ENCODE assay signal across 8 cellular contexts in the genomic region with DNA sequence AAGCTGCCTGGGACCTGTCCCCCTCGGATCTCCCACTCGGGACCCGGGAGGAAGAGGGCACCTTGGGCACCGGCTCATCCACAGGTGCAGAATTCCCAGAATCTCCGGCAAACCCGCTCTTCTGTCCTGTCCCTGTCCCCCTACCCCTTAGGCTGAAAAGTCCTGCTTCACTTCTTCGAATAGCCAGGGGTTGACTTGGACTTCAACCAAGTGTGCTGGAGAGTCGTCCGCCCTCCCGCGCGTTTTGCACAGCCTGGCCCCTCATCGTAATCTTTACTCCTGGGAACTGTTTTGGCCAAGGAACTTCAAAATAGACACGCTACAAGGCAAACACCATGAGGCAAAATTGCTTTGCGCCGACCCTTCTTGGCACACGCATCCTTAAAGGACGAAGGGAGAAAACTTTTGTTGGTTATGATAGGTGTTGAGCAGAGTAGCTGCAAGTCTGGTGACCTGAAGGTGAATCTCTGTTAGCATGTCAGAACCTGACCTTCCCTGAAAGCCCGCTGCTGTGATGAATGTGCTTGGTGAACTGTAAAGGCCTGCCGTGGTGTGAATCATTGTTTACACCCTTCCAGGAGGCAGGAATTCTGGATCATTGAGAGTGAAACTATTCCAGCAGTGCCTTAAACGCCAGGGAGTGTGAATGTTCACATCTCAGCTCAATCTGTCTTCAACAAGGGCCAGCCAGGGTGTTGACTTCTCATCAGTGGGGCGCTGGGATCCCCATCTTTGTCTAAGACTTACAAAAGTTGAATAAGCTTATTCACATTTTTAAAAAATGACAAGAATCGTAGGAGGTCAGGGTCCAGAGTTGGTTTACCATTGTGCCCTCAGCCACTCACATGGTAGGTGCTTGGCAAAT. TPM values are rescaled to one million over a fixed set of nuclear protein-coding genes. Genes with fewer than 3 reads are reported as not detected.
A peak's percentile ranks its signal among the peaks of the same experiment; 100 is the strongest.
DNase-seq lines count a peak whose midpoint lies in the region; ATAC-seq and TF ChIP-seq lines count a peak whose summit lies in the region.

No MANE protein-coding gene starts in this region.

- no peaks in the 10 kb centered on the region for H3K36me3 Mint-ChIP-seq in activated T-cell treated with anti-CD3 and anti-CD28 coated beads, Interleukin-2, amount 50 U/mL, for 24 hours (ENCODE audit: low read depth)

- H3K27me3 Mint-ChIP-seq in activated T-cell treated with anti-CD3 and anti-CD28 coated beads, Interleukin-2, amount 50 U/mL, for 24 hours = peaks cover 58% of the 10 kb centered on the region

- no peak overlapping the region for H3K27ac Mint-ChIP-seq in activated T-cell treated with anti-CD3 and anti-CD28 coated beads, Interleukin-2, amount 50 U/mL, for 24 hours

- peak overlapping the region; percentile 12 to 80 for H3K4me3 ChIP-seq in esophagus (ENCODE audit: low read depth in 1 of 2, low read length in 2 of 2)
- H3K4me3 ChIP-seq in osteoblast (ENCODE audit: insufficient read depth, low read length) = peak overlapping the region; percentile 38

- H3K9me3 ChIP-seq in esophagus (ENCODE audit: control insufficient read depth in 2 of 2, insufficient read depth in 1 of 2, low read depth in 1 of 2, low read length in 1 of 2) (no peaks in the 10 kb centered on the region), osteoblast (ENCODE audit: low read depth, low read length) (no peaks in the 10 kb centered on the region)

- H2AFZ ChIP-seq in osteoblast (ENCODE audit: low read length) = peak overlapping the region; percentile 48

- TF ChIP-seq CTCF in osteoblast (IDR thresholded peaks at IDR 0.05; ENCODE audit: extremely low read depth, low read depth, low read length) = no peak

- H3K4me1 ChIP-seq in esophagus (ENCODE audit: control insufficient read depth in 2 of 2, insufficient read depth in 2 of 2, low read length in 1 of 2) (peaks cover 0 to 9% of the 10 kb centered on the region in 2 donors), osteoblast (ENCODE audit: insufficient read depth, low read length) (peaks cover 7% of the 10 kb centered on the region)

- H3K4me3 Mint-ChIP-seq in activated T-cell treated with anti-CD3 and anti-CD28 coated beads, Interleukin-2, amount 50 U/mL, for 24 hours = peak overlapping the region; percentile 55

- no peak for ATAC-seq in activated CD4-positive, CD25-positive, alpha-beta regulatory T cell treated with anti-CD3 and anti-CD28 coated beads, Interleukin-2, amount 50 U/mL, for 24 hours
- ATAC-seq in GM19397 (IDR thresholded peaks at IDR 0.05; ENCODE audit: unreplicated experiment) = no peak
- no peak for ATAC-seq in GM19351 (IDR thresholded peaks at IDR 0.05; ENCODE audit: unreplicated experiment)

- peaks cover 9% of the 10 kb centered on the region for H3K9me3 Mint-ChIP-seq in activated T-cell treated with anti-CD3 and anti-CD28 coated beads, Interleukin-2, amount 50 U/mL, for 24 hours

- no peaks in the 10 kb centered on the region for H4K20me1 ChIP-seq in osteoblast (ENCODE audit: insufficient read depth, low read length)

- peak overlapping the region; percentile 75 for H3K4me2 ChIP-seq in osteoblast (ENCODE audit: insufficient read depth, low read length)

- H3K36me3 ChIP-seq in esophagus (ENCODE audit: control insufficient read depth in 2 of 2, insufficient read depth in 2 of 2, low read length in 1 of 2) = no peaks in the 10 kb centered on the region
- no peaks in the 10 kb centered on the region for H3K36me3 ChIP-seq in osteoblast (ENCODE audit: insufficient read depth, low read length)

- H3K27ac ChIP-seq in esophagus (ENCODE audit: low read depth in 2 of 2, low read length in 1 of 2) (peak overlapping the region; percentile 90 to 94), osteoblast (ENCODE audit: low read depth, low read length) (no peak overlapping the region)

- peaks cover 6% of the 10 kb centered on the region for H3K4me1 Mint-ChIP-seq in activated T-cell treated with anti-CD3 and anti-CD28 coated beads, Interleukin-2, amount 50 U/mL, for 24 hours (ENCODE audit: low read depth)

- no peak for DNase-seq in activated T-cell treated with anti-CD3 and anti-CD28 coated beads, Interleukin-2, amount 50 U/mL, for 24 hours
- no peak for DNase-seq in activated T-cell treated with anti-CD3 and anti-CD28 coated beads, Interleukin-2, amount 50 U/mL, for 1 hour
- DNase-seq in NCI-H748 treated with DMSO at 0.1 percent for 48 hours (lab: John Stamatoyannopoulos, UW) = peak; percentile 59
- DNase-seq in osteoblast (ENCODE audit: insufficient read length, low spot score, missing footprints) = peak; percentile 93

- no peaks in the 10 kb centered on the region for H3K27me3 ChIP-seq in esophagus (ENCODE audit: control insufficient read depth in 1 of 2, insufficient read depth in 2 of 2, low read length in 2 of 2)
- H3K27me3 ChIP-seq in osteoblast (ENCODE audit: insufficient read depth, low read length) = peaks cover 4% of the 10 kb centered on the region

- WGBS in esophagus, 2 donors = 24 to 25% methylated on average over 19 to 23 of the region's 23 CpGs

- H3K79me2 ChIP-seq in osteoblast (ENCODE audit: insufficient read depth, low read length) = no peaks in the 10 kb centered on the region

RNA-seq across cellular contexts. Expression of gene RAPGEF5, which starts 0.6 kb away (rescaled TPM):
- polyA plus RNA-seq in esophagus = 1 to 10 TPM; 6.6 to 6.7 TPM
- 1.1 and 1.5 TPM in 2 replicates for total RNA-seq in osteoblast

Comparison
In these comparisons a context has a peak if more than half of its experiments do, and no peak if none do; other contexts are left out.
1. DNase-seq: peak in NCI-H748 treated with DMSO at 0.1 percent for 48 hours (single experiment) and osteoblast (single experiment); none in activated T-cell treated with anti-CD3 and anti-CD28 coated beads, Interleukin-2, amount 50 U/mL, for 24 hours (single experiment) and activated T-cell treated with anti-CD3 and anti-CD28 coated beads, Interleukin-2, amount 50 U/mL, for 1 hour (single experiment).